In genomic region chr3:101200461-101200860, GRCh38 we compare ENCODE assay signal across 15 cellular contexts.
DNase-seq lines count a peak whose midpoint lies in the region; ATAC-seq and TF ChIP-seq lines count a peak whose summit lies in the region.
"Had no signal": no experiment of that assay in that cellular context is flagged by ENCODE, and none has a peak within 500 bp of the region (broad histone marks: within the 10 kb centered on the region; RNA-seq: fewer than 3 reads in every experiment).

No MANE protein-coding gene starts in this region.

- no peak for ATAC-seq in GM21360 (IDR thresholded peaks at IDR 0.05; ENCODE audit: unreplicated experiment)

- WGBS in esophagus muscularis mucosa, result 48% methylated on average over 3 of the region's 3 CpGs

- no peak overlapping the region for H3K4me3 ChIP-seq in esophagus muscularis mucosa
- H3K4me3 ChIP-seq: HAP-1 had no signal

- H3K9me3 Mint-ChIP-seq in nephron, result peaks cover 3% of the 10 kb centered on the region

- no peaks in the 10 kb centered on the region for H3K36me3 ChIP-seq in esophagus muscularis mucosa
- H3K36me3 ChIP-seq: HAP-1 had no signal

- TF ChIP-seq CTCF in esophagus muscularis mucosa (IDR thresholded peaks at IDR 0.05), result no peak
- no peak for TF ChIP-seq CTCF in nephron (IDR thresholded peaks at IDR 0.05; ENCODE audit: unreplicated experiment in 3 of 3)

- peak; percentile 10 for DNase-seq in NCI-H345 (lab: John Stamatoyannopoulos, UW)
- DNase-seq in NCI-H345 treated with DMSO at 0.1 percent for 48 hours (lab: John Stamatoyannopoulos, UW; ENCODE audit: unreplicated experiment), result no peak
- DNase-seq in NCI-H82 treated with DMSO at 0.1 percent for 48 hours (lab: John Stamatoyannopoulos, UW; ENCODE audit: unreplicated experiment), result peak; percentile 10
- DNase-seq in esophagus muscularis mucosa (ENCODE audit: extremely low spot score), result peak; percentile 19
- DNase-seq in UCSD-AML1 (lab: John Stamatoyannopoulos, UW; ENCODE audit: unreplicated experiment), result no peak
- no peak for DNase-seq in DMS 273 treated with DMSO at 0.1 percent for 48 hours (lab: John Stamatoyannopoulos, UW)
- DNase-seq: NCI-H1092, NCI-H2227 treated with DMSO at 0.1 percent for 48 hours, NCI-H748 treated with DMSO at 0.1 percent for 48 hours had no signal

- H3K4me3 Mint-ChIP-seq in nephron, result no peak overlapping the region
- H3K4me3 Mint-ChIP-seq: IgD-negative memory B cell had no signal

- no peak overlapping the region for H3K27ac ChIP-seq in esophagus muscularis mucosa (replicated peaks in 1 of 4)
- H3K27ac ChIP-seq: 22Rv1, C4-2B had no signal

- no peak for TF ChIP-seq POLR2A in esophagus muscularis mucosa (IDR thresholded peaks at IDR 0.05; ENCODE audit: low read depth)

- peaks cover 34% of the 10 kb centered on the region for H3K4me1 Mint-ChIP-seq in nephron

- no peaks in the 10 kb centered on the region for H3K36me3 Mint-ChIP-seq in nephron (ENCODE audit: low read depth)
- H3K36me3 Mint-ChIP-seq: IgD-negative memory B cell had no signal

- no peaks in the 10 kb centered on the region for H3K27me3 ChIP-seq in esophagus muscularis mucosa

- peaks cover 8% of the 10 kb centered on the region for H3K27me3 Mint-ChIP-seq in nephron (ENCODE audit: low read depth)

- intact Hi-C loops in esophagus muscularis mucosa (cut with DNase I), result no loop called here

- peak overlapping the region; percentile 43 to 81 (median 57) for H3K27ac Mint-ChIP-seq in nephron
- H3K27ac Mint-ChIP-seq: IgD-negative memory B cell had no signal

- no peak for TF ChIP-seq EP300 in esophagus muscularis mucosa (IDR thresholded peaks at IDR 0.05)

- peaks cover 5 to 57% (median 44%) of the 10 kb centered on the region in 4 donors for H3K4me1 ChIP-seq in esophagus muscularis mucosa
- H3K4me1 ChIP-seq: HAP-1 had no signal

- H3K9me3 ChIP-seq in esophagus muscularis mucosa, result no peaks in the 10 kb centered on the region
- H3K9me3 ChIP-seq: HAP-1 had no signal

Comparison
In these comparisons a context has a peak if more than half of its experiments do, and no peak if none do; other contexts are left out.
1. DNase-seq: peak in NCI-H345 (single experiment), NCI-H82 treated with DMSO at 0.1 percent for 48 hours (single experiment) and esophagus muscularis mucosa (single experiment); none in NCI-H345 treated with DMSO at 0.1 percent for 48 hours (single experiment), UCSD-AML1 (single experiment) and DMS 273 treated with DMSO at 0.1 percent for 48 hours (single experiment).